ENCODE assay signal across 13 cellular contexts in the genomic region with DNA sequence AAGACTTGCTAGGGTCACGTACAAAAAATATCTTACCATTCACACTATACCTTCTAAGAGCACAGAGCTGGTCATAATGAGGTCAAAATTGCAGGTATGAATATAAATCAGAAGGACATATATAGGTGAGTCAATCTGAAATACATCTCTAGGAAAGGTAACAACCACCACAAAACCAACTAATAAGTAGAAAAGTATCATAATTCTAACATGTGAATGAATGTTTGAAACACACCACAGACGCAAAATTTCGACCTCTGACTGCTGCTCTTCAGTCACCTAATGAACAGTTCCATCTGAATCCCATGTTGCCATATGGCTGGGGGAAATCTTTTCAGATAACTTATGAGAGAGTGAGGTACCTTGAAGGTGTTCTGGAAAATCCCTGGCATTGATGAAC. TPM values are rescaled to one million over a fixed set of nuclear protein-coding genes. Genes with fewer than 3 reads are reported as not detected.
DNase-seq lines count a peak whose midpoint lies in the region; ATAC-seq and TF ChIP-seq lines count a peak whose summit lies in the region.
"Had no signal": no experiment of that assay in that cellular context is flagged by ENCODE, and none has a peak within 500 bp of the region (broad histone marks: within the 10 kb centered on the region; RNA-seq: fewer than 3 reads in every experiment).

No MANE protein-coding gene starts in this region.

- H3K27ac Mint-ChIP-seq in naive B cell: peak overlapping the region; percentile 89 to 98 (median 94)

- H3K27me3 ChIP-seq in sigmoid colon: no peaks in the 10 kb centered on the region
- H3K27me3 ChIP-seq: left lung, neutrophil had no signal

- DNase-seq in naive B cell (no peak), sigmoid colon (no peak)
- DNase-seq: Calu3, left lung, NCI-H1105 treated with DMSO at 0.1 percent for 48 hours, NCI-H748 treated with DMSO at 0.1 percent for 48 hours had no signal

- H3K27ac ChIP-seq in sigmoid colon: no peak overlapping the region
- H3K27ac ChIP-seq: left lung, neutrophil had no signal

- peaks cover 44 to 64% (median 52%) of the 10 kb centered on the region in 3 donors for H3K4me1 Mint-ChIP-seq in naive B cell

- peaks cover 35 to 39% of the 10 kb centered on the region in 2 donors for H3K36me3 Mint-ChIP-seq in naive B cell

- H3K4me3 ChIP-seq in sigmoid colon: no peak overlapping the region
- H3K4me3 ChIP-seq: left lung had no signal

- TF ChIP-seq POLR2A in sigmoid colon (IDR thresholded peaks at IDR 0.05): no peak

- no peak for TF ChIP-seq CTCF in sigmoid colon (IDR thresholded peaks at IDR 0.05)

- H3K27me3 Mint-ChIP-seq in naive B cell: no peaks in the 10 kb centered on the region

- TF ChIP-seq EP300 in sigmoid colon (IDR thresholded peaks at IDR 0.05): no peak

- no peaks in the 10 kb centered on the region for H3K36me3 ChIP-seq in sigmoid colon
- H3K36me3 ChIP-seq: left lung, neutrophil had no signal

- H3K9me3 Mint-ChIP-seq in naive B cell: no peaks in the 10 kb centered on the region

- ATAC-seq in GM18520 (IDR thresholded peaks at IDR 0.05; ENCODE audit: unreplicated experiment): peak; percentile 36
- peak; percentile 17 for ATAC-seq in GM21390 (IDR thresholded peaks at IDR 0.05; ENCODE audit: unreplicated experiment)
- ATAC-seq in HG03135 (IDR thresholded peaks at IDR 0.05; ENCODE audit: unreplicated experiment): peak; percentile 39
- no peak for ATAC-seq in naive B cell (ENCODE audit: low read depth in 2 of 2)
- no peak for ATAC-seq in HG03342 (IDR thresholded peaks at IDR 0.05; ENCODE audit: unreplicated experiment)
- no peak for ATAC-seq in HG03571 (IDR thresholded peaks at IDR 0.05; ENCODE audit: unreplicated experiment)
- ATAC-seq: HCT116, left lung had no signal

- no peaks in the 10 kb centered on the region for H3K9me3 ChIP-seq in sigmoid colon
- H3K9me3 ChIP-seq: left lung, neutrophil had no signal

- H3K4me1 ChIP-seq in sigmoid colon: no peaks in the 10 kb centered on the region
- H3K4me1 ChIP-seq: left lung had no signal

- intact Hi-C loops in sigmoid colon (cut with DNase I): no loop called here

- WGBS in sigmoid colon, 2 donors: 89 to 92% methylated on average over 3 of the region's 3 CpGs

- peak overlapping the region in 6 of 8 donors; percentile 9 to 92 (median 39) for H3K4me3 Mint-ChIP-seq in naive B cell

RNA-seq across cellular contexts. Expression of gene STAP1, which starts 22.1 kb away (rescaled TPM):
- polyA plus RNA-seq in naive B cell (ENCODE audit: low read depth in 6 of 6) (100 to 1,000 TPM; 166 to 237 (median 224) TPM), sigmoid colon (1 to 10 TPM in 2 of 3 donors, not detected in 1; 2.4 to 9.4 TPM)
- total RNA-seq in sigmoid colon: not detected
- total RNA-seq: Calu3 had no signal

RNA-seq across cellular contexts. Expression of gene CENPC, which starts 35.3 kb away (rescaled TPM):
- 10 to 100 TPM; 17.6 to 28.1 (median 21.9) TPM for polyA plus RNA-seq in naive B cell (ENCODE audit: low read depth in 6 of 6)
- 10 to 100 TPM; 20.6 to 30.0 (median 25.9) TPM for total RNA-seq in sigmoid colon
- 1 to 10 TPM; 4.9 to 7.8 (median 6.6) TPM for polyA plus RNA-seq in sigmoid colon

Comparison
In these comparisons a context has a peak if more than half of its experiments do, and no peak if none do; other contexts are left out.
1. ATAC-seq: peak in GM18520 (single experiment), GM21390 (single experiment) and HG03135 (single experiment); none in naive B cell (0 of 2), HG03342 (single experiment) and HG03571 (single experiment).
2. RNA of gene STAP1, which starts 22.1 kb away (polyA plus RNA-seq): 166 to 237 TPM in naive B cell; 2.4 to 9.4 TPM in sigmoid colon; every median in the first group is over 10 times any median in the second.